Comparison of ENCODE assay signal across 12 cellular contexts in genomic region chr1:184867866-184868585, GRCh38.
A peak's percentile ranks its signal among the peaks of the same experiment; 100 is the strongest.
DNase-seq lines count a peak whose midpoint lies in the region; ATAC-seq and TF ChIP-seq lines count a peak whose summit lies in the region.
"Had no signal": no experiment of that assay in that cellular context is flagged by ENCODE, and none has a peak within 500 bp of the region (broad histone marks: within the 10 kb centered on the region; RNA-seq: fewer than 3 reads in every experiment).

No MANE protein-coding gene starts in this region.

- H3K27ac ChIP-seq in Peyer's patch = peak overlapping the region; percentile 50 to 78 (median 62)
- H3K27ac ChIP-seq: parathyroid adenoma had no signal

- no peaks in the 10 kb centered on the region for H3K27me3 Mint-ChIP-seq in T-helper 1 cell treated with Interleukin-12 subunit alpha and Interleukin-12 subunit beta and Interleukin-4 antibody, amounts not matched to agents 30 μg/mL and 1 μg/mL, for 36 hours (ENCODE audit: low read depth)
- peaks cover 1% of the 10 kb centered on the region for H3K27me3 Mint-ChIP-seq in endothelial cell (ENCODE audit: unreplicated experiment)
- no peaks in the 10 kb centered on the region for H3K27me3 Mint-ChIP-seq in stimulated activated memory B cell treated with anti-CD40 and anti-IgM and Interleukin-4, amounts not matched to agents 10 μg/mL and 1 μg/mL and 100 μg/mL, for 72 hours

- no peaks in the 10 kb centered on the region for H3K36me3 ChIP-seq in Peyer's patch

- peaks cover 22% of the 10 kb centered on the region for H3K36me3 Mint-ChIP-seq in T-helper 1 cell treated with Interleukin-12 subunit alpha and Interleukin-12 subunit beta and Interleukin-4 antibody, amounts not matched to agents 30 μg/mL and 1 μg/mL, for 36 hours (ENCODE audit: low read depth)
- H3K36me3 Mint-ChIP-seq in endothelial cell (ENCODE audit: low read depth, unreplicated experiment) = peaks cover 10% of the 10 kb centered on the region
- H3K36me3 Mint-ChIP-seq in stimulated activated memory B cell treated with anti-CD40 and anti-IgM and Interleukin-4, amounts not matched to agents 10 μg/mL and 1 μg/mL and 100 μg/mL, for 72 hours = peaks cover 3% of the 10 kb centered on the region

- peaks cover 0 to 5% (median 2%) of the 10 kb centered on the region in 4 donors for H3K4me1 ChIP-seq in Peyer's patch
- H3K4me1 ChIP-seq: parathyroid adenoma had no signal

- H3K27ac Mint-ChIP-seq in T-helper 1 cell treated with Interleukin-12 subunit alpha and Interleukin-12 subunit beta and Interleukin-4 antibody, amounts not matched to agents 30 μg/mL and 1 μg/mL, for 36 hours = peak overlapping the region; percentile 67
- H3K27ac Mint-ChIP-seq in endothelial cell (ENCODE audit: unreplicated experiment) = peak overlapping the region; percentile 78
- peak overlapping the region; percentile 70 for H3K27ac Mint-ChIP-seq in stimulated activated memory B cell treated with anti-CD40 and anti-IgM and Interleukin-4, amounts not matched to agents 10 μg/mL and 1 μg/mL and 100 μg/mL, for 72 hours

- no peaks in the 10 kb centered on the region for H3K9me3 ChIP-seq in Peyer's patch

- no peaks in the 10 kb centered on the region for H3K27me3 ChIP-seq in Peyer's patch

- TF ChIP-seq POLR2A in Peyer's patch (IDR thresholded peaks at IDR 0.05) = no peak

- no peak for ATAC-seq in stimulated activated memory B cell treated with anti-CD40 and anti-IgM and Interleukin-4, amounts not matched to agents 10 μg/mL and 1 μg/mL and 100 μg/mL, for 72 hours

- H3K4me1 Mint-ChIP-seq in T-helper 1 cell treated with Interleukin-12 subunit alpha and Interleukin-12 subunit beta and Interleukin-4 antibody, amounts not matched to agents 30 μg/mL and 1 μg/mL, for 36 hours (ENCODE audit: low read depth) = peaks cover 31% of the 10 kb centered on the region
- H3K4me1 Mint-ChIP-seq in endothelial cell (ENCODE audit: unreplicated experiment) = peaks cover 31% of the 10 kb centered on the region
- peaks cover 32% of the 10 kb centered on the region for H3K4me1 Mint-ChIP-seq in stimulated activated memory B cell treated with anti-CD40 and anti-IgM and Interleukin-4, amounts not matched to agents 10 μg/mL and 1 μg/mL and 100 μg/mL, for 72 hours

- no peak overlapping the region for H3K4me3 ChIP-seq in Peyer's patch

- H3K9me3 Mint-ChIP-seq in T-helper 1 cell treated with Interleukin-12 subunit alpha and Interleukin-12 subunit beta and Interleukin-4 antibody, amounts not matched to agents 30 μg/mL and 1 μg/mL, for 36 hours = no peaks in the 10 kb centered on the region
- H3K9me3 Mint-ChIP-seq in endothelial cell (ENCODE audit: unreplicated experiment) = no peaks in the 10 kb centered on the region
- no peaks in the 10 kb centered on the region for H3K9me3 Mint-ChIP-seq in stimulated activated memory B cell treated with anti-CD40 and anti-IgM and Interleukin-4, amounts not matched to agents 10 μg/mL and 1 μg/mL and 100 μg/mL, for 72 hours

- peak overlapping the region; percentile 20 for H3K4me3 Mint-ChIP-seq in T-helper 1 cell treated with Interleukin-12 subunit alpha and Interleukin-12 subunit beta and Interleukin-4 antibody, amounts not matched to agents 30 μg/mL and 1 μg/mL, for 36 hours
- H3K4me3 Mint-ChIP-seq in endothelial cell (ENCODE audit: unreplicated experiment) = no peak overlapping the region
- H3K4me3 Mint-ChIP-seq in stimulated activated memory B cell treated with anti-CD40 and anti-IgM and Interleukin-4, amounts not matched to agents 10 μg/mL and 1 μg/mL and 100 μg/mL, for 72 hours = peak overlapping the region; percentile 26

- DNase-seq in T-helper 1 cell (no peak), Peyer's patch (no peak), endothelial cell (ENCODE audit: low spot score) (no peak), SW 1271 (lab: John Stamatoyannopoulos, UW) (no peak), kidney tubule cell (ENCODE audit: low spot score) (no peak), NCI-H526 treated with DMSO at 0.1 percent for 48 hours (lab: John Stamatoyannopoulos, UW) (no peak)
- DNase-seq: activated effector memory CD4-positive, alpha-beta T cell treated with Interleukin-2 at 50 U/mL for 16 hours; NCI-H2171; T-helper 9 cell had no signal

- TF ChIP-seq CTCF in Peyer's patch (IDR thresholded peaks at IDR 0.05) (no peak), endothelial cell (IDR thresholded peaks at IDR 0.05; ENCODE audit: unreplicated experiment) (no peak)
